Comparison of ENCODE assay signal across 39 cellular contexts in the genomic region with DNA sequence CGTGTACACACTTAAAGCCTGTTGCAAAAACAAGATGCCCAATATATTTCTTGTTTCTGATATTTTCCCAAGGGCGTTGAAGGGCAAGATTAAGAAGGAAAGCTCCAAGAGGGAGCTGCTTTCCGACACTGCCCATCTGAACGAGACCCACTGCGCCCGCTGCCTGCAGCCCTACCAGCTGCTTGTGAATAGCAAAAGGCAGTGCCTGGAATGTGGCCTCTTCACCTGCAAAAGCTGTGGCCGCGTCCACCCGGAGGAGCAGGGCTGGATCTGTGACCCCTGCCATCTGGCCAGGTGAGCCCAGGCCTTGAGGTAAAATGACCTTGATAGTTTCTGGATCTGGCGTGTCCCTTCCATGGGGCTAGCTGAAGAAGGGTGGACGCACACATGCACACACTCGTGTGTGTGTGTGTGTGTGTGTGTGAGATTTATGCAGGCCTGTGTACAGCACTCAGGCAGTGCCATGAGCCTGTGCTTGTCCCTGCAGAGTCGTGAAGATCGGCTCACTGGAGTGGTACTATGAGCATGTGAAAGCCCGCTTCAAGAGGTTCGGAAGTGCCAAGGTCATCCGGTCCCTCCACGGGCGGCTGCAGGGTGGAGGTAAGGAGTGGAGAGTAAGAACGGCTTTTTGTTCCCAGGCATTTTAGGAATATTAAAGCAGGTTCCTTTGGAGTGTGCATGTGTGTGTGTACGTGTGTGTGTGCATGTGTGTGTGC. TPM values are rescaled to one million over a fixed set of nuclear protein-coding genes. Genes with fewer than 3 reads are reported as not detected.
DNase-seq lines count a peak whose midpoint lies in the region; ATAC-seq, FAIRE-seq and TF ChIP-seq lines count a peak whose summit lies in the region.
"Had no signal": no experiment of that assay in that cellular context is flagged by ENCODE, and none has a peak within 500 bp of the region (broad histone marks: within the 10 kb centered on the region; RNA-seq: fewer than 3 reads in every experiment).

No MANE protein-coding gene starts in this region.

- H3K36me3 ChIP-seq in breast epithelium (no peaks in the 10 kb centered on the region), HepG2 (replicated peaks in 1 of 2; ENCODE audit: control insufficient read depth in 1 of 2, insufficient read depth in 2 of 2, low read length in 2 of 2) (no peaks in the 10 kb centered on the region), trophoblast cell (ENCODE audit: control insufficient read depth in 1 of 2, insufficient read depth in 2 of 2, low read length in 2 of 2) (no peaks in the 10 kb centered on the region), vagina (no peaks in the 10 kb centered on the region)
- H3K36me3 ChIP-seq: adrenal gland, esophagus muscularis mucosa, ovary had no signal

- H3K4me1 ChIP-seq in breast epithelium: peaks cover 0 to 19% of the 10 kb centered on the region in 2 donors
- peaks cover 11% of the 10 kb centered on the region for H3K4me1 ChIP-seq in HepG2 (ENCODE audit: insufficient read depth, low read length)
- no peaks in the 10 kb centered on the region for H3K4me1 ChIP-seq in trophoblast cell (ENCODE audit: control insufficient read depth in 1 of 2, insufficient read depth in 2 of 2, low read length in 2 of 2)
- peaks cover 61% of the 10 kb centered on the region for H3K4me1 ChIP-seq in vagina

- no peak overlapping the region for H3K18ac ChIP-seq in trophoblast cell (ENCODE audit: low read length)

- no peak overlapping the region for H2BK120ac ChIP-seq in trophoblast cell (ENCODE audit: insufficient read depth, low read length, poor library complexity)

- H3K27me3 Mint-ChIP-seq in MCF 10A (ENCODE audit: insufficient read depth, unreplicated experiment): no peaks in the 10 kb centered on the region

- no peak overlapping the region for H3K23ac ChIP-seq in trophoblast cell (ENCODE audit: low read length)

- intact Hi-C loops in breast epithelium (cut with DNase I; ENCODE audit: low total_unique reads) (loop anchor here (5.0 kb wide), 1 partner anchor 237 kb away; no protein-coding TSS in a partner anchor), MCF 10A (cut with micrococcal nuclease) (loop anchor here (10.0 kb wide), 1 partner anchor 504 kb away; no protein-coding TSS in a partner anchor), HepG2 (cut with micrococcal nuclease; ENCODE audit: unreplicated experiment) (loop anchor here (5.0 kb wide), 1 partner anchor 177 kb away; no protein-coding TSS in a partner anchor), vagina (cut with DNase I) (loop anchor here (10.0 kb wide), 1 partner anchor 234 kb away; no protein-coding TSS in a partner anchor)

- H3K27me3 ChIP-seq in breast epithelium: no peaks in the 10 kb centered on the region
- H3K27me3 ChIP-seq in HepG2 (ENCODE audit: control insufficient read depth in 1 of 2, insufficient read depth in 2 of 2, low read length in 2 of 2): peaks cover 13 to 80% of the 10 kb centered on the region in 2 experiments; a peak in 3 of 5 replicates
- H3K27me3 ChIP-seq in trophoblast cell (ENCODE audit: insufficient read depth, low read length): no peaks in the 10 kb centered on the region
- H3K27me3 ChIP-seq in vagina: no peaks in the 10 kb centered on the region
- H3K27me3 ChIP-seq: adrenal gland, esophagus muscularis mucosa, ovary had no signal

- no peaks in the 10 kb centered on the region for H3K79me1 ChIP-seq in trophoblast cell (ENCODE audit: low read length)

- H4K20me1 ChIP-seq in HepG2 (ENCODE audit: insufficient read depth, low read length): no peaks in the 10 kb centered on the region

- H3K4me2 ChIP-seq in HepG2 (ENCODE audit: low read depth, low read length) (no peak overlapping the region), trophoblast cell (ENCODE audit: low read length) (no peak overlapping the region)
- H3K4me2 ChIP-seq: smooth muscle cell had no signal

- no peak overlapping the region for H2AFZ ChIP-seq in HepG2 (ENCODE audit: low read length)
- H2AFZ ChIP-seq in trophoblast cell (ENCODE audit: insufficient read depth, low read length, poor library complexity): no peak overlapping the region

- no peak overlapping the region for H3K4me3 Mint-ChIP-seq in MCF 10A (ENCODE audit: unreplicated experiment)
- H3K4me3 Mint-ChIP-seq: activated CD8-positive, alpha-beta T cell treated with anti-CD3 and anti-CD28 coated beads for 36 hours; activated naive CD4-positive, alpha-beta T cell treated with anti-CD3 and anti-CD28 coated beads for 36 hours; CD4-positive, CD25-positive, alpha-beta regulatory T cell; natural killer cell treated with Interleukin-12 subunit alpha and Interleukin-12 subunit beta and Interleukin-15 and Interleukin-18, amount 100 ng/mL, for 72 hours; T-helper 17 cell had no signal

- H4K91ac ChIP-seq in trophoblast cell (ENCODE audit: low read depth, low read length): no peak overlapping the region

- no peak for TF ChIP-seq POLR2A in breast epithelium (IDR thresholded peaks at IDR 0.05)
- TF ChIP-seq POLR2A in HepG2 (IDR thresholded peaks at IDR 0.05; ENCODE audit: insufficient read depth in 1 of 2, low read depth in 2 of 2, low read length in 2 of 2): no peak
- TF ChIP-seq POLR2A in vagina (IDR thresholded peaks at IDR 0.05): no peak

- CTCF ChIA-PET in MCF 10A (lab: Yijun Ruan, JAX): interaction anchor here (0.5 to 8.3 kb wide), 7 partner anchors 22 to 1872 kb away, joined by 3 to 239 read pairs (median 5); no protein-coding TSS in a partner anchor
- CTCF ChIA-PET in HepG2 (lab: Yijun Ruan, JAX; ENCODE audit: low intra/inter-chr PET ratio, low total read pairs): interaction anchor here (6.2 kb wide), 1 partner anchor 62 kb away, joined by 109 read pairs; no protein-coding TSS in a partner anchor

- WGBS in HepG2 (ENCODE audit: low lambda C conversion rate): 36% methylated on average over 21 of the region's 21 CpGs
- WGBS in trophoblast cell (ENCODE audit: extremely low coverage, insufficient coverage, insufficient read length): no CpG with 5 or more reads among the region's 21 CpGs

- H3K27ac Mint-ChIP-seq in MCF 10A (ENCODE audit: low read depth, unreplicated experiment): no peak overlapping the region
- H3K27ac Mint-ChIP-seq: activated CD8-positive, alpha-beta T cell treated with anti-CD3 and anti-CD28 coated beads for 36 hours; activated naive CD4-positive, alpha-beta T cell treated with anti-CD3 and anti-CD28 coated beads for 36 hours; CD4-positive, CD25-positive, alpha-beta regulatory T cell; natural killer cell treated with Interleukin-12 subunit alpha and Interleukin-12 subunit beta and Interleukin-15 and Interleukin-18, amount 100 ng/mL, for 72 hours; T-helper 17 cell had no signal

- H3K4ac ChIP-seq in trophoblast cell (ENCODE audit: low read depth, low read length): no peak overlapping the region

- H3K9me3 Mint-ChIP-seq in MCF 10A (ENCODE audit: unreplicated experiment): no peaks in the 10 kb centered on the region
- H3K9me3 Mint-ChIP-seq: activated CD8-positive, alpha-beta T cell treated with anti-CD3 and anti-CD28 coated beads for 36 hours; activated naive CD4-positive, alpha-beta T cell treated with anti-CD3 and anti-CD28 coated beads for 36 hours; CD4-positive, CD25-positive, alpha-beta regulatory T cell; natural killer cell treated with Interleukin-12 subunit alpha and Interleukin-12 subunit beta and Interleukin-15 and Interleukin-18, amount 100 ng/mL, for 72 hours had no signal

- no peak overlapping the region for H3K14ac ChIP-seq in trophoblast cell (ENCODE audit: low read length)

- no peak overlapping the region for H4K12ac ChIP-seq in trophoblast cell (ENCODE audit: low read depth, low read length)

- ATAC-seq in HepG2: no peak
- no peak for ATAC-seq in HG02885 (IDR thresholded peaks at IDR 0.05; ENCODE audit: poor library complexity, unreplicated experiment)
- ATAC-seq in HG03159 (IDR thresholded peaks at IDR 0.05; ENCODE audit: unreplicated experiment): no peak
- ATAC-seq: activated CD8-positive, alpha-beta T cell treated with anti-CD3 and anti-CD28 coated beads for 36 hours; natural killer cell treated with Interleukin-12 subunit alpha and Interleukin-12 subunit beta and Interleukin-15 and Interleukin-18, amount 100 ng/mL, for 72 hours; SK-N-SH treated with all-trans-retinoic acid at 6 μM for 48 hours; T-helper 17 cell had no signal

- H3K4me3 ChIP-seq in breast epithelium (no peak overlapping the region), HepG2 (replicated peaks in 1 of 3; ENCODE audit: insufficient read depth in 1 of 3, low read depth in 2 of 3, low read length in 3 of 3) (no peak overlapping the region), trophoblast cell (ENCODE audit: low read depth, low read length) (peak overlapping the region; percentile 33), vagina (no peak overlapping the region)
- H3K4me3 ChIP-seq: adrenal gland, esophagus muscularis mucosa, mucosa of descending colon, ovary, smooth muscle cell had no signal

- in situ Hi-C loops in HepG2 (cut with HindIII; ENCODE audit: extremely low pct_ligation_motif_present, low pct_unique_long_range_greater_than_20kb): loop anchor here (5.0 kb wide), 1 partner anchor 62 kb away; no protein-coding TSS in a partner anchor

- H2BK5ac ChIP-seq in trophoblast cell (ENCODE audit: low read depth, low read length, poor library complexity): no peak overlapping the region

- no peaks in the 10 kb centered on the region for H3K4me1 Mint-ChIP-seq in MCF 10A (ENCODE audit: insufficient read depth, unreplicated experiment)
- H3K4me1 Mint-ChIP-seq: CD4-positive, CD25-positive, alpha-beta regulatory T cell had no signal

- TF ChIP-seq EP300 in HepG2 (IDR thresholded peaks at IDR 0.05; ENCODE audit: low read depth in 2 of 2, low read length in 2 of 2) (no peak), HepG2 (CRISPR knock-in tag; IDR thresholded peaks at IDR 0.05; ENCODE audit: borderline replicate concordance) (no peak)

- no peak for DNase-seq in breast epithelium (ENCODE audit: low spot score in 2 of 2)
- DNase-seq in MCF 10A (ENCODE audit: unreplicated experiment): no peak
- DNase-seq in HepG2 (ENCODE audit: low spot score): no peak
- DNase-seq in trophoblast cell: no peak
- DNase-seq in vagina (ENCODE audit: extremely low spot score in 2 of 2): no peak
- DNase-seq in RCC 7860 (ENCODE audit: low spot score): no peak
- DNase-seq: 8988T; activated CD4-positive, CD25-positive, alpha-beta regulatory T cell treated with anti-CD3 and anti-CD28 coated beads, Interleukin-2, amount 50 U/mL, for 72 hours; activated CD8-positive, alpha-beta memory T cell treated with anti-CD3 and anti-CD28 coated beads, Interleukin-2, amount 50 U/mL, for 48 hours; activated CD8-positive, alpha-beta T cell treated with anti-CD3 and anti-CD28 coated beads for 36 hours; activated naive CD4-positive, alpha-beta T cell treated with anti-CD3 and anti-CD28 coated beads for 36 hours; adrenal gland; Calu3; CD4-positive, CD25-positive, alpha-beta regulatory T cell; cerebellar nuclear complex; DMS79; head of caudate nucleus; islet precursor cell; KBM-7; NCI-H1092 treated with DMSO at 0.1 percent for 48 hours; NCI-H1694 treated with DMSO at 0.1 percent for 48 hours; NCI-H446; NCI-H82; ovary; stimulated activated naive CD4-positive, alpha-beta T cell; T-helper 17 cell had no signal

- H2BK12ac ChIP-seq in trophoblast cell (ENCODE audit: low read length): no peak overlapping the region

- H3K9me3 ChIP-seq in breast epithelium: no peaks in the 10 kb centered on the region
- H3K9me3 ChIP-seq in HepG2 (ENCODE audit: low read length): no peaks in the 10 kb centered on the region
- H3K9me3 ChIP-seq in trophoblast cell (ENCODE audit: insufficient read depth, low read depth, low read length): peaks cover 2% of the 10 kb centered on the region
- H3K9me3 ChIP-seq in vagina: no peaks in the 10 kb centered on the region
- H3K9me3 ChIP-seq: adrenal gland, esophagus muscularis mucosa, mucosa of descending colon, ovary had no signal

- no peak for TF ChIP-seq RAD21 in HepG2 (CRISPR knock-in tag; IDR thresholded peaks at IDR 0.05)

- no peak overlapping the region for H4K8ac ChIP-seq in trophoblast cell (ENCODE audit: low read depth, low read length)

- no peak overlapping the region for H3K9ac ChIP-seq in HepG2 (ENCODE audit: insufficient read depth, low read depth, low read length)
- H3K9ac ChIP-seq in trophoblast cell (ENCODE audit: low read length): no peak overlapping the region

- H3K27ac ChIP-seq in breast epithelium: peak overlapping the region; percentile 67 to 73
- no peak overlapping the region for H3K27ac ChIP-seq in HepG2 (ENCODE audit: extremely low read length, insufficient read depth, low read length)
- H3K27ac ChIP-seq in trophoblast cell (ENCODE audit: low read depth, low read length): no peak overlapping the region
- peak overlapping the region; percentile 88 for H3K27ac ChIP-seq in vagina
- H3K27ac ChIP-seq: adrenal gland had no signal

- FAIRE-seq in HepG2 (lab: Jason Lieb, UNC) (no peak), RCC 7860 (lab: Jason Lieb, UNC) (no peak)
- FAIRE-seq: G401.6 had no signal

- POLR2A ChIA-PET in MCF 10A (lab: Yijun Ruan, JAX): interaction anchor here (0.7 to 2.6 kb wide), 2 partner anchors 61 to 220 kb away, joined by 3 to 25 read pairs; no protein-coding TSS in a partner anchor
- POLR2A ChIA-PET in HepG2 (lab: Yijun Ruan, JAX): interaction anchor here (0.7 kb wide), 1 partner anchor 35 kb away, joined by 3 read pairs; no protein-coding TSS in a partner anchor

- no peak for TF ChIP-seq CTCF in breast epithelium (IDR thresholded peaks at IDR 0.05)
- no peak for TF ChIP-seq CTCF in MCF 10A (IDR thresholded peaks at IDR 0.05; ENCODE audit: unreplicated experiment)
- TF ChIP-seq CTCF in HepG2 (CRISPR knock-in tag; IDR thresholded peaks at IDR 0.05): no peak
- no peak for TF ChIP-seq CTCF in vagina (IDR thresholded peaks at IDR 0.05)

- no TSS peak for BruUV-seq in MCF 10A (replicated peaks; lab: Mats Ljungman, UMichigan)
- no TSS peak for BruUV-seq in HepG2 (replicated peaks; lab: Mats Ljungman, UMichigan)

- H2AK5ac ChIP-seq in trophoblast cell (ENCODE audit: low read length): no peak overlapping the region

- peaks cover 38% of the 10 kb centered on the region for H3K36me3 Mint-ChIP-seq in MCF 10A (ENCODE audit: insufficient read depth, unreplicated experiment)
- H3K36me3 Mint-ChIP-seq: CD4-positive, CD25-positive, alpha-beta regulatory T cell; natural killer cell treated with Interleukin-12 subunit alpha and Interleukin-12 subunit beta and Interleukin-15 and Interleukin-18, amount 100 ng/mL, for 72 hours had no signal

- H3K79me2 ChIP-seq in HepG2 (ENCODE audit: insufficient read depth, low read length): no peaks in the 10 kb centered on the region
- no peaks in the 10 kb centered on the region for H3K79me2 ChIP-seq in trophoblast cell (ENCODE audit: control insufficient read depth, insufficient read depth, low read length, poor library complexity)

RNA-seq across cellular contexts. Expression of a gene that starts 23.6 kb away (rescaled TPM):
- total RNA-seq in breast epithelium (100 to 1,000 TPM in 2 of 3 donors, 10 to 100 TPM in 1; 15.5 to 242 (median 223) TPM), MCF 10A (2022) (27.1 and 28.5 TPM in 2 replicates), HepG2 (2016; rRNA removed; fragmentation: Illumina TruSeq; extraction: Trizol) (not detected in 2 replicates), vagina (34.6 TPM)
- not detected in 2 replicates for total RNA-seq in HepG2 (2016; cell fraction: cytosol; rRNA removed; fragmentation: Illumina TruSeq; extraction: Trizol; ENCODE audit: low read depth)
- total RNA-seq in HepG2 (2016; cell fraction: insoluble cytoplasmic fraction; rRNA removed; fragmentation: Illumina TruSeq; extraction: Trizol): not detected in 2 replicates
- total RNA-seq in HepG2 (2016; cell fraction: membrane; rRNA removed; fragmentation: Illumina TruSeq; extraction: Trizol): not detected in 2 replicates
- not detected in 2 replicates for total RNA-seq in HepG2 (2016; cell fraction: nucleus; rRNA removed; fragmentation: Illumina TruSeq; extraction: Trizol)
- polyA plus RNA-seq in HepG2 (2011; rRNA removed): 0.12 and 0.27 TPM in 2 replicates
- 0.10 TPM in 1 of 2 replicates, not detected in the other for polyA plus RNA-seq in HepG2 (2011; cell fraction: cytosol; rRNA removed)
- polyA plus RNA-seq in HepG2 (2011; cell fraction: nucleus; rRNA removed): 0.88 and 1.00 TPM in 2 replicates
- 0.17 and 0.28 TPM in 2 replicates for polyA plus RNA-seq in HepG2 (2012)
- polyA plus RNA-seq in HepG2 (2016; cell fraction: cytosol; fragmentation: Illumina TruSeq; extraction: Trizol; ENCODE audit: low read depth): not detected in 2 replicates
- polyA plus RNA-seq in HepG2 (2016; cell fraction: insoluble cytoplasmic fraction; fragmentation: Illumina TruSeq; extraction: Trizol; ENCODE audit: low read depth): not detected in 2 replicates
- not detected in 2 replicates for polyA plus RNA-seq in HepG2 (2016; cell fraction: membrane; fragmentation: Illumina TruSeq; extraction: Trizol; ENCODE audit: low read depth)
- polyA plus RNA-seq in HepG2 (2016; cell fraction: nucleus; fragmentation: Illumina TruSeq; extraction: Trizol; ENCODE audit: insufficient read depth, low read depth): not detected in 2 replicates
- polyA minus RNA-seq in HepG2 (2011; rRNA and poly(A)+ RNA removed; ENCODE audit: low replicate concordance): 1.0 TPM in 1 of 2 replicates, not detected in the other
- polyA minus RNA-seq in HepG2 (2011; cell fraction: cytosol; rRNA and poly(A)+ RNA removed): not detected in 2 replicates
- polyA minus RNA-seq in HepG2 (2011; cell fraction: nucleus; rRNA and poly(A)+ RNA removed): not detected in 2 replicates
- polyA plus RNA-seq in trophoblast cell (2013): 3.8 and 4.1 TPM in 2 replicates
- total RNA-seq: activated CD8-positive, alpha-beta T cell treated with anti-CD3 and anti-CD28 coated beads for 36 hours; activated naive CD4-positive, alpha-beta T cell treated with anti-CD3 and anti-CD28 coated beads for 36 hours; dermis microvascular lymphatic vessel endothelial cell; HT1080; natural killer cell treated with Interleukin-12 subunit alpha and Interleukin-12 subunit beta and Interleukin-15 and Interleukin-18, amount 100 ng/mL, for 72 hours; T-helper 17 cell had no signal
- polyA plus RNA-seq: CD4-positive, CD25-positive, alpha-beta regulatory T cell had no signal

RNA-seq across cellular contexts. Expression of a gene that starts 55.7 kb away (rescaled TPM):
- not detected for total RNA-seq in breast epithelium
- total RNA-seq in MCF 10A (2022): not detected in 2 replicates
- not detected in 2 replicates for total RNA-seq in HepG2 (2016; rRNA removed; fragmentation: Illumina TruSeq; extraction: Trizol)
- total RNA-seq in HepG2 (2016; cell fraction: cytosol; rRNA removed; fragmentation: Illumina TruSeq; extraction: Trizol; ENCODE audit: low read depth): not detected in 2 replicates
- total RNA-seq in HepG2 (2016; cell fraction: insoluble cytoplasmic fraction; rRNA removed; fragmentation: Illumina TruSeq; extraction: Trizol): not detected in 2 replicates
- total RNA-seq in HepG2 (2016; cell fraction: membrane; rRNA removed; fragmentation: Illumina TruSeq; extraction: Trizol): not detected in 2 replicates
- total RNA-seq in HepG2 (2016; cell fraction: nucleus; rRNA removed; fragmentation: Illumina TruSeq; extraction: Trizol): not detected in 2 replicates
- not detected in 2 replicates for polyA plus RNA-seq in HepG2 (2011; rRNA removed)
- polyA plus RNA-seq in HepG2 (2011; cell fraction: cytosol; rRNA removed): not detected in 2 replicates
- polyA plus RNA-seq in HepG2 (2011; cell fraction: nucleus; rRNA removed): not detected in 2 replicates
- polyA plus RNA-seq in HepG2 (2012): not detected in 2 replicates
- not detected in 2 replicates for polyA plus RNA-seq in HepG2 (2016; cell fraction: cytosol; fragmentation: Illumina TruSeq; extraction: Trizol; ENCODE audit: low read depth)
- not detected in 2 replicates for polyA plus RNA-seq in HepG2 (2016; cell fraction: insoluble cytoplasmic fraction; fragmentation: Illumina TruSeq; extraction: Trizol; ENCODE audit: low read depth)
- polyA plus RNA-seq in HepG2 (2016; cell fraction: membrane; fragmentation: Illumina TruSeq; extraction: Trizol; ENCODE audit: low read depth): not detected in 2 replicates
- polyA plus RNA-seq in HepG2 (2016; cell fraction: nucleus; fragmentation: Illumina TruSeq; extraction: Trizol; ENCODE audit: insufficient read depth, low read depth): not detected in 2 replicates
- polyA minus RNA-seq in HepG2 (2011; rRNA and poly(A)+ RNA removed; ENCODE audit: low replicate concordance): not detected in 2 replicates
- polyA minus RNA-seq in HepG2 (2011; cell fraction: cytosol; rRNA and poly(A)+ RNA removed): not detected in 2 replicates
- not detected in 2 replicates for polyA minus RNA-seq in HepG2 (2011; cell fraction: nucleus; rRNA and poly(A)+ RNA removed)
- polyA plus RNA-seq in trophoblast cell (2013): not detected in 2 replicates
- not detected for total RNA-seq in vagina
- total RNA-seq: activated CD8-positive, alpha-beta T cell treated with anti-CD3 and anti-CD28 coated beads for 36 hours; activated naive CD4-positive, alpha-beta T cell treated with anti-CD3 and anti-CD28 coated beads for 36 hours; adrenal gland; Calu3; CD4-positive, CD25-positive, alpha-beta regulatory T cell; dermis microvascular lymphatic vessel endothelial cell; esophagus muscularis mucosa; HT1080; lower leg skin; M059J; mucosa of descending colon; natural killer cell treated with Interleukin-12 subunit alpha and Interleukin-12 subunit beta and Interleukin-15 and Interleukin-18, amount 100 ng/mL, for 72 hours; ovary; smooth muscle cell; T-helper 17 cell; temporal lobe had no signal
- polyA plus RNA-seq: adrenal gland; CD4-positive, CD25-positive, alpha-beta regulatory T cell; ovary; smooth muscle cell had no signal

Comparison
In these comparisons a context has a peak if more than half of its experiments do, and no peak if none do; other contexts are left out.
1. H3K27ac ChIP-seq: peak in breast epithelium (2 of 2) and vagina (single experiment); none in HepG2 (single experiment) and trophoblast cell (single experiment).
2. RNA of a gene that starts 23.6 kb away (total RNA-seq): 15.5 to 242 TPM in breast epithelium, 34.6 TPM in vagina (single experiment) and 27.1 to 28.5 TPM in MCF 10A; not detected in HepG2; every median in the first group is over 10 times any median in the second.